In the genomic region with DNA sequence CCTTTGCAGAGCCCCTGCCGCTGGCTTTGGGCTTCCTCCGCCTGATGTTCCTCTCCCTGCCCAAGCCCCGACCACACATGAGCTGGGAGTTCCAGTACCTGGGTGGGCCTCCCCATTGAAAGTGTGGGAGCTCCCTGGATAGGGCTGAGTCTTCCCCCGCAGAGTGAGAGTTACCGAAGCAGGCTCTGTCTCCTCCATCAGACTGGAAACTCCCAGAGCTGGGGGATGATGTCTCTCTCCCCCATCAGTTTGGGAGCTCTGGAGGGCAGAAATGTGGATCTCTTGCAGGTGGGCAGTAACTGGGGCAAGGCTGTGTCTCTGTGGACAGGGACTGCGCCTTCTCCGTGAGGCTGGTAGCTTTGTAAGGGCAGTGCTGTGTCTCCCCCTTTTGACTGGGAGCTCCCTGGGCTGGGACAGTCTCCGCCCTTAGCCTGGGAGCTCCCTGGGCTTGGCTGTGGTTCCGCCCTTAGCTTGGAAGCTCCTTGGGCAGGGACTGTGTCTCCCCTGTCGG, we compare ENCODE assay signal across 8 cellular contexts. TPM values are rescaled to one million over a fixed set of nuclear protein-coding genes. Genes with fewer than 3 reads are reported as not detected.
DNase-seq lines count a peak whose midpoint lies in the region; ATAC-seq and TF ChIP-seq lines count a peak whose summit lies in the region.

No MANE protein-coding gene starts in this region.

- peaks cover 38% of the 10 kb centered on the region for H3K36me3 ChIP-seq in neuron (ENCODE audit: insufficient read depth, low read length)

- CTCF ChIA-PET in activated B cell treated with CpG ODN at 0.5 μM for 24 hours (lab: Charles Lee) = interaction anchor here (1.3 to 1.9 kb wide), 3 partner anchors 50 to 184 kb away, joined by 3 to 5 read pairs (median 4); a partner anchor contains a TSS

- H3K4me1 ChIP-seq in neuron (ENCODE audit: insufficient read depth, low read length) = peaks cover 7% of the 10 kb centered on the region

- intact Hi-C loops in activated B cell treated with CpG ODN at 0.5 μM for 24 hours (cut with micrococcal nuclease) = loop anchor here (2.0 kb wide), 1 partner anchor 72 kb away; no protein-coding TSS in a partner anchor

- no peak for TF ChIP-seq CTCF in activated B cell treated with CpG ODN at 0.5 μM for 24 hours (IDR thresholded peaks at IDR 0.05)

- peak; percentile 9 for DNase-seq in stimulated activated CD4-positive, alpha-beta T cell treated with anti-CD3 and anti-CD28 coated beads, Interleukin-4, amount 100 ng/mL, for 24 hours
- no peak for DNase-seq in stimulated activated CD4-positive, alpha-beta T cell treated with anti-CD3 and anti-CD28 coated beads, Interleukin-12 subunit alpha, Interleukin-12 subunit beta, amount 100 ng/mL, for 4 hours
- no peak for DNase-seq in activated B cell treated with CpG ODN at 0.5 μM for 24 hours
- peak; percentile 27 for DNase-seq in fibroblast of the conjunctiva (ENCODE audit: low read depth)

- no peaks in the 10 kb centered on the region for H3K9me3 Mint-ChIP-seq in activated B cell treated with CpG ODN at 0.5 μM for 24 hours

- peaks cover 18% of the 10 kb centered on the region for H3K4me1 Mint-ChIP-seq in activated B cell treated with CpG ODN at 0.5 μM for 24 hours

- H3K27me3 ChIP-seq in neuron (ENCODE audit: insufficient read depth, low read length) = no peaks in the 10 kb centered on the region

- H3K27me3 Mint-ChIP-seq in activated B cell treated with CpG ODN at 0.5 μM for 24 hours = no peaks in the 10 kb centered on the region

- POLR2A ChIA-PET in activated B cell treated with CpG ODN at 0.5 μM for 24 hours (lab: Charles Lee) = interaction anchor here (0.6 to 2.9 kb wide), 19 partner anchors 11 to 465 kb away, joined by 3 to 30 read pairs (median 4); a partner anchor contains a TSS

- ATAC-seq in activated B cell treated with CpG ODN at 0.5 μM for 24 hours (ENCODE audit: low read depth) = no peak
- ATAC-seq in HG02588 (IDR thresholded peaks at IDR 0.05; ENCODE audit: unreplicated experiment) = no peak
- ATAC-seq in GM19351 (IDR thresholded peaks at IDR 0.05; ENCODE audit: unreplicated experiment) = no peak
- no peak for ATAC-seq in HG03565 (IDR thresholded peaks at IDR 0.05; ENCODE audit: unreplicated experiment)

- peak overlapping the region; percentile 89 for H3K4me3 ChIP-seq in neuron (ENCODE audit: low read length)

- peak overlapping the region; percentile 94 for H3K4me3 Mint-ChIP-seq in activated B cell treated with CpG ODN at 0.5 μM for 24 hours

- no peak overlapping the region for H2AFZ ChIP-seq in neuron (ENCODE audit: low read depth, low read length)

- no peaks in the 10 kb centered on the region for H3K9me3 ChIP-seq in neuron (ENCODE audit: low read length)

- H3K27ac Mint-ChIP-seq in activated B cell treated with CpG ODN at 0.5 μM for 24 hours = peak overlapping the region; percentile 80

- peaks cover 32% of the 10 kb centered on the region for H3K36me3 Mint-ChIP-seq in activated B cell treated with CpG ODN at 0.5 μM for 24 hours (ENCODE audit: low read depth)

RNA-seq across cellular contexts. Expression of a gene that starts 0.8 kb away (rescaled TPM):
- total RNA-seq in activated B cell treated with CpG ODN at 0.5 μM for 24 hours = 71.4 and 83.4 TPM in 2 replicates

RNA-seq across cellular contexts. Expression of a gene that starts 14.9 kb away (rescaled TPM):
- total RNA-seq in activated B cell treated with CpG ODN at 0.5 μM for 24 hours = 0.44 TPM in 1 of 2 replicates, not detected in the other

RNA-seq across cellular contexts. Expression of a gene that starts 47.1 kb away (rescaled TPM):
- total RNA-seq in activated B cell treated with CpG ODN at 0.5 μM for 24 hours = 32.4 and 35.6 TPM in 2 replicates

RNA-seq across cellular contexts. Expression of a gene that starts 47.2 kb away (rescaled TPM):
- 1.2 and 2.0 TPM in 2 replicates for total RNA-seq in activated B cell treated with CpG ODN at 0.5 μM for 24 hours

RNA-seq across cellular contexts. Expression of a gene that starts 53.0 kb away (rescaled TPM):
- 19.0 and 19.9 TPM in 2 replicates for total RNA-seq in activated B cell treated with CpG ODN at 0.5 μM for 24 hours

Comparison
In these comparisons a context has a peak if more than half of its experiments do, and no peak if none do; other contexts are left out.
1. DNase-seq: peak in stimulated activated CD4-positive, alpha-beta T cell treated with anti-CD3 and anti-CD28 coated beads, Interleukin-4, amount 100 ng/mL, for 24 hours (single experiment) and fibroblast of the conjunctiva (single experiment); none in stimulated activated CD4-positive, alpha-beta T cell treated with anti-CD3 and anti-CD28 coated beads, Interleukin-12 subunit alpha, Interleukin-12 subunit beta, amount 100 ng/mL, for 4 hours (single experiment) and activated B cell treated with CpG ODN at 0.5 μM for 24 hours (single experiment).